ENCODE assay signal across 17 cellular contexts in the genomic region with DNA sequence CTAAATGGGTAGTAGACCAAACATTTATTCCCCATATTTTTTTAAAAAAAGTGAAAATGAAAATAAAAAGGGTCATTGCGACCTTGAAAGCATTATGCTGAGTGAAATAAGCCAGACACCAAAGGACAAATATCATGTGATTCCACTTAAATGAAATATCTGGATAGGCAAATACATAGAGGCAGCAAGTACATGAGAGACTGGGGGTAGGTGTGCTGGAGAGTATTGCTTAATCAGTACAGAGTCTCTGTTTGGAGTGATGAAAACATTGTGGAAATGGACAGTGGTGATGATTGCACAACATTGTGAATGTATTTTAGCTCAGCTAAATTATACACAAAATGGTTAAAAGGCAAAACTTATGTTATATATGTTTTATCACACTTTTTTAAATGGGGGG.
DNase-seq lines count a peak whose midpoint lies in the region; ATAC-seq and TF ChIP-seq lines count a peak whose summit lies in the region.
"Had no signal": no experiment of that assay in that cellular context is flagged by ENCODE, and none has a peak within 500 bp of the region (broad histone marks: within the 10 kb centered on the region; RNA-seq: fewer than 3 reads in every experiment).

No MANE protein-coding gene starts in this region.

- H3K4me1 ChIP-seq in right atrium auricular region: no peaks in the 10 kb centered on the region
- H3K4me1 ChIP-seq in iPS-18a (ENCODE audit: control insufficient read depth, low read depth, low read length): peaks cover 40% of the 10 kb centered on the region
- H3K4me1 ChIP-seq: Caco-2, SJCRH30 had no signal

- peaks cover 14% of the 10 kb centered on the region for H3K9me3 Mint-ChIP-seq in type B pancreatic cell

- H3K27me3 ChIP-seq in right atrium auricular region: no peaks in the 10 kb centered on the region
- H3K27me3 ChIP-seq in iPS-18a (ENCODE audit: control insufficient read depth, insufficient read depth, low read length): no peaks in the 10 kb centered on the region
- H3K27me3 ChIP-seq: heart right ventricle, SJCRH30, transverse colon had no signal

- peaks cover 10% of the 10 kb centered on the region for H3K36me3 Mint-ChIP-seq in type B pancreatic cell

- TF ChIP-seq CTCF in right atrium auricular region (IDR thresholded peaks at IDR 0.05) (no peak), type B pancreatic cell (conservative IDR thresholded peaks at IDR 0.05) (no peak), GM10266 (IDR thresholded peaks at IDR 0.05; ENCODE audit: control insufficient read depth, insufficient read depth, low read depth, missing control alignments) (no peak)

- no peaks in the 10 kb centered on the region for H3K27me3 Mint-ChIP-seq in type B pancreatic cell

- H3K27ac ChIP-seq in right atrium auricular region: no peak overlapping the region
- H3K27ac ChIP-seq in iPS-18a (ENCODE audit: low read length): peak overlapping the region; percentile 57
- H3K27ac ChIP-seq: heart right ventricle, SJCRH30, transverse colon had no signal

- H3K4me3 ChIP-seq in right atrium auricular region: no peak overlapping the region
- H3K4me3 ChIP-seq in iPS-18a (ENCODE audit: low read length): no peak overlapping the region
- H3K4me3 ChIP-seq: heart right ventricle, SJCRH30, transverse colon had no signal

- no peak overlapping the region for H3K9ac ChIP-seq in iPS-18a (ENCODE audit: low read length)

- H3K36me3 ChIP-seq in right atrium auricular region (no peaks in the 10 kb centered on the region), iPS-18a (ENCODE audit: control insufficient read depth, low read depth, low read length) (no peaks in the 10 kb centered on the region)
- H3K36me3 ChIP-seq: heart right ventricle, SJCRH30, transverse colon had no signal

- peaks cover 41% of the 10 kb centered on the region for H3K4me1 Mint-ChIP-seq in type B pancreatic cell (ENCODE audit: unreplicated experiment)

- DNase-seq in Right ventricle myocardium inferior (ENCODE audit: missing footprints): no peak
- DNase-seq in right atrium auricular region (ENCODE audit: low spot score): no peak
- peak; percentile 66 for DNase-seq in SKM-1 (lab: John Stamatoyannopoulos, UW; ENCODE audit: unreplicated experiment)
- DNase-seq in type B pancreatic cell (ENCODE audit: extremely low spot score, unreplicated experiment): no peak
- DNase-seq in GM10266 (ENCODE audit: extremely low spot score): no peak
- DNase-seq: activated naive CD4-positive, alpha-beta T cell treated with Interleukin-2 at 50 U/mL for 16 hours; Caco-2; central memory CD4-positive, alpha-beta T cell; heart right ventricle; NCI-H1417; NCI-H526 treated with DMSO at 0.1 percent for 48 hours; nucleus accumbens; SJCRH30; transverse colon had no signal

- peak; percentile 39 for ATAC-seq in Right ventricle myocardium inferior
- ATAC-seq in GM19023 (IDR thresholded peaks at IDR 0.05; ENCODE audit: unreplicated experiment): no peak
- ATAC-seq in GM21526 (IDR thresholded peaks at IDR 0.05; ENCODE audit: low FRiP score, unreplicated experiment): no peak

- intact Hi-C loops in Right ventricle myocardium inferior (cut with DNase I): no loop called here

- H3K4me3 Mint-ChIP-seq in type B pancreatic cell: no peak overlapping the region

- H3K9me3 ChIP-seq in right atrium auricular region (peaks cover 0 to 10% of the 10 kb centered on the region in 2 donors), iPS-18a (ENCODE audit: control insufficient read depth, low read depth, low read length) (no peaks in the 10 kb centered on the region)
- H3K9me3 ChIP-seq: SJCRH30 had no signal

- peak overlapping the region; percentile 83 for H3K27ac Mint-ChIP-seq in type B pancreatic cell
